ENCODE assay signal across 9 cellular contexts in genomic region chr20:4112490-4113420, GRCh38. TPM values are rescaled to one million over a fixed set of nuclear protein-coding genes. Genes with fewer than 3 reads are reported as not detected.
DNase-seq lines count a peak whose midpoint lies in the region; ATAC-seq lines count a peak whose summit lies in the region.
"Had no signal": no experiment of that assay in that cellular context is flagged by ENCODE, and none has a peak within 500 bp of the region (broad histone marks: within the 10 kb centered on the region; RNA-seq: fewer than 3 reads in every experiment).

No MANE protein-coding gene starts in this region.

- peak overlapping the region; percentile 65 for H3K27ac Mint-ChIP-seq in T-helper 17 cell
- H3K27ac Mint-ChIP-seq in memory B cell, result no peak overlapping the region

- H3K36me3 Mint-ChIP-seq in T-helper 17 cell (ENCODE audit: low read depth), result no peaks in the 10 kb centered on the region
- no peaks in the 10 kb centered on the region for H3K36me3 Mint-ChIP-seq in memory B cell

- DNase-seq in Right ventricle myocardium superior, result peak; percentile 77
- DNase-seq in Right ventricle myocardium inferior (ENCODE audit: missing footprints), result no peak
- DNase-seq in T-helper 17 cell, result no peak
- no peak for DNase-seq in memory B cell (ENCODE audit: low spot score in 2 of 2)
- no peak for DNase-seq in iPS-NIHi7 (ENCODE audit: extremely low spot score)
- DNase-seq in stimulated activated CD4-positive, alpha-beta T cell treated with anti-CD3 and anti-CD28 coated beads, Interleukin-4, amount 100 ng/mL, for 24 hours, result no peak
- no peak for DNase-seq in SHP77 treated with DMSO at 0.1 percent for 48 hours (lab: John Stamatoyannopoulos, UW)

- ATAC-seq in Right ventricle myocardium superior (ENCODE audit: poor library complexity) (peak; percentile 24), Right ventricle myocardium inferior (no peak), HG03108 (IDR thresholded peaks at IDR 0.05; ENCODE audit: unreplicated experiment) (peak; percentile 71), T-helper 17 cell (peak; percentile 33), memory B cell (ENCODE audit: low read depth) (peak; percentile 59)
- ATAC-seq: foreskin keratinocyte had no signal

- H3K4me1 Mint-ChIP-seq in T-helper 17 cell (peaks cover 29% of the 10 kb centered on the region), memory B cell (peaks cover 5% of the 10 kb centered on the region)

- intact Hi-C loops in Right ventricle myocardium superior (cut with DNase I), result no loop called here
- intact Hi-C loops in Right ventricle myocardium inferior (cut with DNase I), result loop anchor here (1.0 kb wide), 1 partner anchor 58 kb away; no protein-coding TSS in a partner anchor

- no peaks in the 10 kb centered on the region for H3K9me3 Mint-ChIP-seq in memory B cell

- H3K27me3 Mint-ChIP-seq in T-helper 17 cell (peaks cover 20% of the 10 kb centered on the region), memory B cell (peaks cover 18% of the 10 kb centered on the region)

- no peaks in the 10 kb centered on the region for H3K9me3 ChIP-seq in T-helper 17 cell (ENCODE audit: control insufficient read depth, low read length, poor library complexity, severe bottlenecking)

- no peak overlapping the region for H3K4me3 Mint-ChIP-seq in T-helper 17 cell
- H3K4me3 Mint-ChIP-seq in memory B cell, result no peak overlapping the region

RNA-seq across cellular contexts. Expression of gene SMOX, which starts 35.9 kb away (rescaled TPM):
- total RNA-seq in Right ventricle myocardium superior (3.3 TPM), Right ventricle myocardium inferior (2.3 TPM), T-helper 17 cell (10 to 100 TPM in 1 of 2 donors, 1 to 10 TPM in 1; 3.1 to 40.8 TPM)
